15 cellular contexts compared by ENCODE assay signal in genomic region chr17:11705111-11705510, GRCh38.
A peak's percentile ranks its signal among the peaks of the same experiment; 100 is the strongest.
DNase-seq lines count a peak whose midpoint lies in the region; ATAC-seq, FAIRE-seq and TF ChIP-seq lines count a peak whose summit lies in the region.
"Had no signal": no experiment of that assay in that cellular context is flagged by ENCODE, and none has a peak within 500 bp of the region (broad histone marks: within the 10 kb centered on the region; RNA-seq: fewer than 3 reads in every experiment).

No MANE protein-coding gene starts in this region.

- TF ChIP-seq EP300 in esophagus muscularis mucosa (IDR thresholded peaks at IDR 0.05) = no peak

- no peak for TF ChIP-seq POLR2A in esophagus muscularis mucosa (IDR thresholded peaks at IDR 0.05; ENCODE audit: low read depth)

- 30% methylated on average over 3 of the region's 3 CpGs for WGBS in esophagus muscularis mucosa

- DNase-seq in DMS79 treated with DMSO at 0.1 percent for 48 hours (lab: John Stamatoyannopoulos, UW) (peak; percentile 1), DMS79 (lab: John Stamatoyannopoulos, UW) (no peak), OCI-M1 (lab: John Stamatoyannopoulos, UW) (peak; percentile 46), esophagus muscularis mucosa (ENCODE audit: extremely low spot score) (peak; percentile 74), renal cortical epithelial cell (ENCODE audit: low read depth) (peak; percentile 83), 8988T (no peak), frontal cortex (ENCODE audit: low spot score in 2 of 2) (no peak)
- DNase-seq: CD8-positive, alpha-beta memory T cell; stimulated activated naive CD4-positive, alpha-beta T cell; SW 1271 had no signal

- H3K9me3 ChIP-seq in esophagus muscularis mucosa = no peaks in the 10 kb centered on the region

- FAIRE-seq in frontal cortex (lab: Jason Lieb, UNC) = no peak
- FAIRE-seq: endothelial cell of umbilical vein had no signal

- peak overlapping the region in 1 of 4 donors; percentile 15 for H3K4me3 ChIP-seq in esophagus muscularis mucosa
- H3K4me3 ChIP-seq: lung had no signal

- no peak overlapping the region for H3K27ac ChIP-seq in esophagus muscularis mucosa (replicated peaks in 1 of 4)

- H3K27me3 ChIP-seq in esophagus muscularis mucosa = peaks cover 0 to 4% (median 0%) of the 10 kb centered on the region in 4 donors

- intact Hi-C loops in esophagus muscularis mucosa (cut with DNase I) = no loop called here

- peaks cover 0 to 8% (median 0%) of the 10 kb centered on the region in 4 donors for H3K4me1 ChIP-seq in esophagus muscularis mucosa

- ATAC-seq in GM21529 (IDR thresholded peaks at IDR 0.05; ENCODE audit: unreplicated experiment) = no peak
- ATAC-seq: activated naive CD4-positive, alpha-beta T cell treated with anti-CD3 and anti-CD28 coated beads, Interleukin-2, amount 50 U/mL, for 72 hours; WTC11 had no signal

- H3K36me3 ChIP-seq in esophagus muscularis mucosa = no peaks in the 10 kb centered on the region

- TF ChIP-seq CTCF in esophagus muscularis mucosa (IDR thresholded peaks at IDR 0.05) = no peak

Comparison
In these comparisons a context has a peak if more than half of its experiments do, and no peak if none do; other contexts are left out.
1. DNase-seq: peak in DMS79 treated with DMSO at 0.1 percent for 48 hours (single experiment), OCI-M1 (single experiment), esophagus muscularis mucosa (single experiment) and renal cortical epithelial cell (single experiment); none in DMS79 (single experiment), 8988T (single experiment) and frontal cortex (0 of 2).